16 cellular contexts compared by ENCODE assay signal in genomic region chr14:61129168-61129745, GRCh38.
DNase-seq lines count a peak whose midpoint lies in the region; ATAC-seq and TF ChIP-seq lines count a peak whose summit lies in the region.
"Had no signal": no experiment of that assay in that cellular context is flagged by ENCODE, and none has a peak within 500 bp of the region (broad histone marks: within the 10 kb centered on the region; RNA-seq: fewer than 3 reads in every experiment).

No MANE protein-coding gene starts in this region.

- peak overlapping the region in 2 of 3 experiments; percentile 34 to 39 for H3K27ac Mint-ChIP-seq in nephron

- H3K27ac ChIP-seq in foreskin keratinocyte = no peak overlapping the region
- H3K27ac ChIP-seq: SJSA1 had no signal

- H3K27me3 ChIP-seq in foreskin keratinocyte = no peaks in the 10 kb centered on the region
- H3K27me3 ChIP-seq: SJSA1 had no signal

- H3K4me1 Mint-ChIP-seq in nephron = peaks cover 62% of the 10 kb centered on the region
- H3K4me1 Mint-ChIP-seq: CD4-positive, alpha-beta memory T cell had no signal

- peaks cover 4% of the 10 kb centered on the region for H3K27me3 Mint-ChIP-seq in nephron (ENCODE audit: low read depth)

- peak; percentile 17 for DNase-seq in Daoy (ENCODE audit: low read depth)
- DNase-seq in NCI-H69 (lab: John Stamatoyannopoulos, UW) = peak; percentile 26
- DNase-seq in foreskin keratinocyte = peak in 1 of 2 donors; percentile 47
- no peak for DNase-seq in activated CD4-positive, alpha-beta T cell treated with anti-CD3 and anti-CD28 coated beads for 4 hours
- DNase-seq in NCI-H2171 treated with DMSO at 0.1 percent for 48 hours (lab: John Stamatoyannopoulos, UW) = no peak
- DNase-seq: CD4-positive, alpha-beta memory T cell; H9; KG1; NCI-H1694 treated with DMSO at 0.1 percent for 48 hours; NCI-H2107; NCI-H2227 treated with DMSO at 0.1 percent for 48 hours; NCI-H524 treated with DMSO at 0.1 percent for 48 hours had no signal

- H3K4me3 Mint-ChIP-seq in nephron = no peak overlapping the region
- H3K4me3 Mint-ChIP-seq: CD4-positive, alpha-beta memory T cell; H9 had no signal

- peak; percentile 87 for ATAC-seq in foreskin keratinocyte
- no peak for ATAC-seq in HG03159 (IDR thresholded peaks at IDR 0.05; ENCODE audit: unreplicated experiment)
- ATAC-seq in GM19351 (IDR thresholded peaks at IDR 0.05; ENCODE audit: unreplicated experiment) = no peak

- no peak for TF ChIP-seq CTCF in foreskin keratinocyte (conservative IDR thresholded peaks at IDR 0.05)
- TF ChIP-seq CTCF in nephron (IDR thresholded peaks at IDR 0.05; ENCODE audit: unreplicated experiment in 3 of 3) = no peak

- no peaks in the 10 kb centered on the region for H3K9me3 Mint-ChIP-seq in nephron

- H3K4me1 ChIP-seq in foreskin keratinocyte = no peaks in the 10 kb centered on the region

- H3K36me3 Mint-ChIP-seq in nephron (ENCODE audit: low read depth) = no peaks in the 10 kb centered on the region
- H3K36me3 Mint-ChIP-seq: CD4-positive, alpha-beta memory T cell had no signal

Comparison
In these comparisons a context has a peak if more than half of its experiments do, and no peak if none do; other contexts are left out.
1. DNase-seq: peak in Daoy (single experiment) and NCI-H69 (single experiment); none in activated CD4-positive, alpha-beta T cell treated with anti-CD3 and anti-CD28 coated beads for 4 hours (0 of 2) and NCI-H2171 treated with DMSO at 0.1 percent for 48 hours (single experiment).